13 cellular contexts compared by ENCODE assay signal in the genomic region with DNA sequence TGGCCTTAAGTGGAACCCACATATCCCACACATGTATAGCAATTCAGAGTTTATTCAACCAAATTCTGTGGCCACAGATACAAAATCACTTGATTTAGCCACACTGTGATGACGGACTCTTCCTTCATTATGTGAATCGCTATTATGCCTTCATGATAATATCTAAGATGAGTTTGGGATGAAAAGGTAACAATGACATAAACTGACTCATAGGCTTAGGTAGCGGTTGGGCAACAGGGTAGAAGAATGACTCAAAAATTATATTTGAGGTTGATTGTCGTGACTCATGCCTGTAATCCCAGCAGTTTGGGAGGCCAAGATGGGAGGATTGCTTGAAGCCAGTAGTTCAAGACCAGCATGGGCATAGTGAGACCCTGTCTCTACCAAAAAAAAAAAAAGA.
DNase-seq lines count a peak whose midpoint lies in the region; ATAC-seq, FAIRE-seq and TF ChIP-seq lines count a peak whose summit lies in the region.
"Had no signal": no experiment of that assay in that cellular context is flagged by ENCODE, and none has a peak within 500 bp of the region (broad histone marks: within the 10 kb centered on the region; RNA-seq: fewer than 3 reads in every experiment).

No MANE protein-coding gene starts in this region.

- FAIRE-seq in bronchial epithelial cell (lab: Jason Lieb, UNC) = no peak
- FAIRE-seq in GM12892 (lab: Jason Lieb, UNC) = no peak
- FAIRE-seq: GM12878 had no signal

- no peak for TF ChIP-seq POLR2A in GM12892 (IDR thresholded peaks at IDR 0.05; ENCODE audit: low read depth, low read length)

- peaks cover 0 to 5% of the 10 kb centered on the region in 2 donors for H3K9me3 Mint-ChIP-seq in activated naive CD4-positive, alpha-beta T cell treated with anti-CD3 and anti-CD28 coated beads, Interleukin-2, amount 50 U/mL, for 72 hours

- no peak overlapping the region for H3K4me3 ChIP-seq in bronchial epithelial cell (ENCODE audit: low read depth, low read length)
- H3K4me3 ChIP-seq: GM12878, upper lobe of left lung had no signal

- H3K27ac Mint-ChIP-seq in activated naive CD4-positive, alpha-beta T cell treated with anti-CD3 and anti-CD28 coated beads, Interleukin-2, amount 50 U/mL, for 72 hours = peak overlapping the region in 1 of 2 donors; percentile 42
- H3K27ac Mint-ChIP-seq: activated naive CD8-positive, alpha-beta T cell had no signal

- no peaks in the 10 kb centered on the region for H3K36me3 ChIP-seq in bronchial epithelial cell (ENCODE audit: control insufficient read depth, insufficient read depth, low read length)
- H3K36me3 ChIP-seq: upper lobe of left lung had no signal

- H3K27me3 ChIP-seq in bronchial epithelial cell (ENCODE audit: control insufficient read depth, insufficient read depth, low read length) = no peaks in the 10 kb centered on the region
- H3K27me3 ChIP-seq: upper lobe of left lung had no signal

- H3K36me3 Mint-ChIP-seq in activated naive CD4-positive, alpha-beta T cell treated with anti-CD3 and anti-CD28 coated beads, Interleukin-2, amount 50 U/mL, for 72 hours = no peaks in the 10 kb centered on the region
- H3K36me3 Mint-ChIP-seq: activated naive CD8-positive, alpha-beta T cell had no signal

- DNase-seq in activated naive CD4-positive, alpha-beta T cell treated with anti-CD3 and anti-CD28 coated beads, Interleukin-2, amount 50 U/mL, for 72 hours (ENCODE audit: low spot score in 2 of 2) = peak in 1 of 2 donors; percentile 3
- no peak for DNase-seq in activated naive CD4-positive, alpha-beta T cell (lab: John Stamatoyannopoulos, UW)
- peak; percentile 91 for DNase-seq in M059J (ENCODE audit: low read depth)
- DNase-seq in bronchial epithelial cell (ENCODE audit: low read depth) = peak; percentile 84
- peak; percentile 5 for DNase-seq in stimulated activated naive CD8-positive, alpha-beta T cell treated with anti-CD3 and anti-CD28 coated beads, Interleukin-15, Interleukin-2, amounts not matched to agents 100 U/mL and 50 U/mL, for 24 hours
- no peak for DNase-seq in GM12892 (ENCODE audit: insufficient read length)
- DNase-seq: DMS79, NCI-H1105, upper lobe of left lung had no signal

- ATAC-seq in activated naive CD4-positive, alpha-beta T cell treated with anti-CD3 and anti-CD28 coated beads, Interleukin-2, amount 50 U/mL, for 72 hours = peak; percentile 66 to 75
- ATAC-seq in stimulated activated naive CD8-positive, alpha-beta T cell treated with anti-CD3 and anti-CD28 coated beads, Interleukin-15, Interleukin-2, amounts not matched to agents 100 U/mL and 50 U/mL, for 24 hours = peak; percentile 60
- ATAC-seq in GM19397 (IDR thresholded peaks at IDR 0.05; ENCODE audit: unreplicated experiment) (no peak), GM19035 (IDR thresholded peaks at IDR 0.05; ENCODE audit: unreplicated experiment) (no peak)
- ATAC-seq: GM12878 had no signal

- TF ChIP-seq CTCF in bronchial epithelial cell (IDR thresholded peaks at IDR 0.05; ENCODE audit: insufficient read depth, low read length, severe bottlenecking) = no peak

Comparison
In these comparisons a context has a peak if more than half of its experiments do, and no peak if none do; other contexts are left out.
1. ATAC-seq: peak in activated naive CD4-positive, alpha-beta T cell treated with anti-CD3 and anti-CD28 coated beads, Interleukin-2, amount 50 U/mL, for 72 hours (2 of 2) and stimulated activated naive CD8-positive, alpha-beta T cell treated with anti-CD3 and anti-CD28 coated beads, Interleukin-15, Interleukin-2, amounts not matched to agents 100 U/mL and 50 U/mL, for 24 hours (single experiment); none in GM19397 (single experiment) and GM19035 (single experiment).
2. DNase-seq: peak in M059J (single experiment), bronchial epithelial cell (single experiment) and stimulated activated naive CD8-positive, alpha-beta T cell treated with anti-CD3 and anti-CD28 coated beads, Interleukin-15, Interleukin-2, amounts not matched to agents 100 U/mL and 50 U/mL, for 24 hours (single experiment); none in activated naive CD4-positive, alpha-beta T cell (0 of 4) and GM12892 (single experiment).